Comparison of ENCODE assay signal across 16 cellular contexts in the genomic region with DNA sequence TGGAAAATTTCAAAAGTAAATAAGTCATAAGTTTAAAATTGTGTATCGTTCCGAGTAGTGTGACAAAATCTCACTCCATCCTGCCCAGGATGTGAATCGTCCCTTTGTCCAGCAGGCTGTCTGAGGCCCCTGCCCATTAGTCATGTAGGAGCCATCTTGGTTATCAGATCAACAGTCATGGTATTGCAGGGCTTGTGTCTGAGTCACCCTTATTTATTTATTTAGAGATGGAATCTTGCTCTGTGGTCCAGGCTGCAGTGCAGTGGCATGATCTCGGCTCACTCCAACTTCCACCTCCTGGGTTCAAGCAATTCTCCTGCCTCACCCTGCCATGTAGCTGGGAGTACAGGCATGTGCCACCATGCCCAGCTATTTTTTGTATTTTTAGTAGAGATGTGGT. TPM values are rescaled to one million over a fixed set of nuclear protein-coding genes. Genes with fewer than 3 reads are reported as not detected.
DNase-seq lines count a peak whose midpoint lies in the region; ATAC-seq and TF ChIP-seq lines count a peak whose summit lies in the region.
"Had no signal": no experiment of that assay in that cellular context is flagged by ENCODE, and none has a peak within 500 bp of the region (broad histone marks: within the 10 kb centered on the region; RNA-seq: fewer than 3 reads in every experiment).

No MANE protein-coding gene starts in this region.

- no peak for ATAC-seq in GM21529 (IDR thresholded peaks at IDR 0.05; ENCODE audit: unreplicated experiment)
- ATAC-seq: left colon had no signal

- intact Hi-C loops in vagina (cut with DNase I) = no loop called here

- H3K9me3 ChIP-seq in vagina = no peaks in the 10 kb centered on the region
- H3K9me3 ChIP-seq: transverse colon had no signal

- H3K4me1 ChIP-seq in vagina = no peaks in the 10 kb centered on the region

- H3K36me3 ChIP-seq in vagina = no peaks in the 10 kb centered on the region
- H3K36me3 ChIP-seq: transverse colon had no signal

- no peak for TF ChIP-seq POLR2A in vagina (IDR thresholded peaks at IDR 0.05)

- TF ChIP-seq CTCF in AG09309 (IDR thresholded peaks at IDR 0.05; ENCODE audit: control insufficient read depth, insufficient read depth, low read depth, low read length, missing control alignments) = peak; percentile 13
- TF ChIP-seq CTCF in vagina (IDR thresholded peaks at IDR 0.05) = no peak

- H3K27ac ChIP-seq in vagina = no peak overlapping the region
- H3K27ac ChIP-seq: skin epidermis, transverse colon had no signal

- DNase-seq in AG09309 (ENCODE audit: low read depth) = no peak
- peak; percentile 76 for DNase-seq in LHCN-M2 (ENCODE audit: low read depth)
- DNase-seq in amniotic stem cell (lab: John Stamatoyannopoulos, UW) = peak; percentile 42
- peak; percentile 76 for DNase-seq in islet precursor cell
- no peak for DNase-seq in SKM-1 treated with dmso at 0.1 percent for 144 hours (lab: John Stamatoyannopoulos, UW; ENCODE audit: unreplicated experiment)
- no peak for DNase-seq in NCI-H1092 (lab: John Stamatoyannopoulos, UW)
- no peak for DNase-seq in vagina (ENCODE audit: extremely low spot score in 2 of 2)
- DNase-seq: activated CD8-positive, alpha-beta memory T cell treated with anti-CD3 and anti-CD28 coated beads, Interleukin-2, amount 50 U/mL, for 48 hours; aorta; CD4-positive, CD25-positive, alpha-beta regulatory T cell; H7; left colon; transverse colon had no signal

- H3K27me3 ChIP-seq in vagina = no peaks in the 10 kb centered on the region
- H3K27me3 ChIP-seq: transverse colon had no signal

- H3K4me3 ChIP-seq in AG09309 (ENCODE audit: control insufficient read depth, low read depth, low read length) (no peak overlapping the region), vagina (no peak overlapping the region)
- H3K4me3 ChIP-seq: skin epidermis, transverse colon had no signal

RNA-seq across cellular contexts. Expression of a gene that starts 30.2 kb away (rescaled TPM):
- total RNA-seq in LHCN-M2 (2014; rRNA removed) = 1.5 TPM in 2 replicates
- 0.13 TPM for polyA plus RNA-seq in LHCN-M2 (2012)
- 18.4 TPM for total RNA-seq in vagina
- polyA plus RNA-seq: IgD-negative memory B cell had no signal

Comparison
In these comparisons a context has a peak if more than half of its experiments do, and no peak if none do; other contexts are left out.
1. DNase-seq: peak in LHCN-M2 (single experiment), amniotic stem cell (single experiment) and islet precursor cell (single experiment); none in AG09309 (single experiment), SKM-1 treated with dmso at 0.1 percent for 144 hours (single experiment), NCI-H1092 (single experiment) and vagina (0 of 2).